ENCODE assay signal across 14 cellular contexts in genomic region chr9:133691659-133692363, GRCh38. TPM values are rescaled to one million over a fixed set of nuclear protein-coding genes. Genes with fewer than 3 reads are reported as not detected.
A peak's percentile ranks its signal among the peaks of the same experiment; 100 is the strongest.
DNase-seq lines count a peak whose midpoint lies in the region; ATAC-seq and TF ChIP-seq lines count a peak whose summit lies in the region.
"Had no signal": no experiment of that assay in that cellular context is flagged by ENCODE, and none has a peak within 500 bp of the region (broad histone marks: within the 10 kb centered on the region; RNA-seq: fewer than 3 reads in every experiment).

No MANE protein-coding gene starts in this region.

- no CpG with 5 or more reads among the region's 19 CpGs for WGBS in neuronal stem cell (ENCODE audit: extremely low coverage in 2 of 2, insufficient read length in 2 of 2, insufficient replicate concordance in 1 of 2), 2 donors

- in situ Hi-C loops in astrocyte of the spinal cord (cut with HindIII; ENCODE audit: low sequenced_read_pairs) = no loop called here

- H2BK15ac ChIP-seq in neuronal stem cell (ENCODE audit: low read length) = no peak overlapping the region

- no peak for TF ChIP-seq CTCF in astrocyte of the spinal cord (IDR thresholded peaks at IDR 0.05; ENCODE audit: low read depth, low read length)

- H4K91ac ChIP-seq in neuronal stem cell (ENCODE audit: low read depth, low read length, poor library complexity) = no peak overlapping the region

- peak overlapping the region; percentile 70 for H2AK5ac ChIP-seq in neuronal stem cell (ENCODE audit: low read depth, low read length)

- no peak overlapping the region for H3K14ac ChIP-seq in neuronal stem cell (ENCODE audit: low read length)

- H3K27me3 ChIP-seq in neuronal stem cell (ENCODE audit: control insufficient read depth in 3 of 3, insufficient read depth in 3 of 3, low read depth in 1 of 3, low read length in 3 of 3) = no peaks in the 10 kb centered on the region
- H3K27me3 ChIP-seq: adrenal gland, SJCRH30 had no signal

- no peak overlapping the region for H3K4me3 ChIP-seq in astrocyte of the spinal cord (ENCODE audit: low read depth, low read length)
- H3K4me3 ChIP-seq in neuronal stem cell (ENCODE audit: low read length in 2 of 2) = no peak overlapping the region
- H3K4me3 ChIP-seq: adrenal gland, SJCRH30 had no signal

- peaks cover 5 to 13% of the 10 kb centered on the region in 2 donors for H3K4me1 ChIP-seq in neuronal stem cell (ENCODE audit: control insufficient read depth in 2 of 2, insufficient read depth in 1 of 2, low read depth in 1 of 2, low read length in 2 of 2)
- H3K4me1 ChIP-seq: adrenal gland had no signal

- no peaks in the 10 kb centered on the region for H3K9me3 ChIP-seq in neuronal stem cell (replicated peaks in 1 of 2; ENCODE audit: control insufficient read depth in 2 of 2, insufficient read depth in 1 of 2, low read depth in 1 of 2, low read length in 2 of 2)
- H3K9me3 ChIP-seq: adrenal gland, SJCRH30 had no signal

- H3K18ac ChIP-seq in neuronal stem cell (ENCODE audit: low read length) = no peak overlapping the region

- peaks cover 3% of the 10 kb centered on the region for H3K79me1 ChIP-seq in neuronal stem cell (ENCODE audit: low read depth, low read length)

- peak; percentile 13 to 36 for DNase-seq in activated CD4-positive, alpha-beta T cell treated with anti-CD3 and anti-CD28 coated beads, Interleukin-2, amount 50 U/mL, for 48 hours
- no peak for DNase-seq in activated CD4-positive, alpha-beta T cell treated with anti-CD3 and anti-CD28 coated beads for 1 hour
- peak; percentile 55 for DNase-seq in LHCN-M2 (ENCODE audit: low read depth)
- DNase-seq in astrocyte of the spinal cord (ENCODE audit: low read depth, low spot score) = peak; percentile 37
- DNase-seq in neuronal stem cell (ENCODE audit: low spot score) = no peak
- DNase-seq in NCI-H510A treated with DMSO at 0.1 percent for 48 hours (lab: John Stamatoyannopoulos, UW) = no peak
- no peak for DNase-seq in pons (ENCODE audit: low spot score)
- DNase-seq: activated CD4-positive, alpha-beta T cell treated with anti-CD3 and anti-CD28 coated beads, Interleukin-2, amount 10 ng/mL, durations not matched to agents 7 days and 5 days; adrenal gland; NCI-H524 treated with DMSO at 0.1 percent for 48 hours; retina had no signal

- no peak overlapping the region for H3K4ac ChIP-seq in neuronal stem cell (ENCODE audit: low read length)

- no peak overlapping the region for H3K9ac ChIP-seq in neuronal stem cell (ENCODE audit: low read depth, low read length, poor library complexity)

- H2BK12ac ChIP-seq in neuronal stem cell (ENCODE audit: low read length) = no peak overlapping the region

- H3K36me3 ChIP-seq in neuronal stem cell (replicated peaks in 1 of 2; ENCODE audit: control insufficient read depth in 2 of 2, insufficient read depth in 2 of 2, low read length in 2 of 2) = no peaks in the 10 kb centered on the region
- H3K36me3 ChIP-seq: adrenal gland had no signal

- H3K23ac ChIP-seq in neuronal stem cell (ENCODE audit: low read depth, low read length, poor library complexity) = peak overlapping the region; percentile 87

- H3K27ac ChIP-seq in neuronal stem cell (replicated peaks; ENCODE audit: low read length) = no peak overlapping the region
- H3K27ac ChIP-seq: adrenal gland, SJCRH30 had no signal

- H2AFZ ChIP-seq in neuronal stem cell (ENCODE audit: low read length) = no peak overlapping the region

- ATAC-seq in HG02798 (IDR thresholded peaks at IDR 0.05; ENCODE audit: poor library complexity, unreplicated experiment) = no peak

- H4K8ac ChIP-seq in neuronal stem cell (ENCODE audit: low read depth, low read length) = no peak overlapping the region

- H3K4me2 ChIP-seq in neuronal stem cell (ENCODE audit: insufficient read depth, low read length, poor library complexity, severe bottlenecking) = no peak overlapping the region

- no peak overlapping the region for H2BK120ac ChIP-seq in neuronal stem cell (ENCODE audit: low read depth, low read length)

- H2BK5ac ChIP-seq in neuronal stem cell (ENCODE audit: low read length) = no peak overlapping the region

RNA-seq across cellular contexts. Expression of gene SARDH, which starts 46.3 kb away (rescaled TPM):
- 52.5 and 54.8 TPM in 2 replicates for total RNA-seq in LHCN-M2 (2014; rRNA removed)
- 32.4 TPM for polyA plus RNA-seq in LHCN-M2 (2012)
- 3.8 TPM for polyA plus RNA-seq in neuronal stem cell (2013, experiment 1 of 2)
- polyA plus RNA-seq in neuronal stem cell (2013, experiment 2 of 2) = 3.7 TPM

RNA-seq across cellular contexts. Expression of gene DBH, which starts 55.6 kb away (rescaled TPM):
- total RNA-seq in LHCN-M2 (2014; rRNA removed) = not detected in 2 replicates
- 1.1 TPM for polyA plus RNA-seq in LHCN-M2 (2012)
- not detected for polyA plus RNA-seq in neuronal stem cell (2013, experiment 1 of 2)
- not detected for polyA plus RNA-seq in neuronal stem cell (2013, experiment 2 of 2)
- total RNA-seq: activated CD4-positive, alpha-beta T cell treated with anti-CD3 and anti-CD28 coated beads, Interleukin-2, amount 10 ng/mL, durations not matched to agents 7 days and 5 days; ureter had no signal

Comparison
In these comparisons a context has a peak if more than half of its experiments do, and no peak if none do; other contexts are left out.
1. DNase-seq: peak in activated CD4-positive, alpha-beta T cell treated with anti-CD3 and anti-CD28 coated beads, Interleukin-2, amount 50 U/mL, for 48 hours (2 of 2), LHCN-M2 (single experiment) and astrocyte of the spinal cord (single experiment); none in activated CD4-positive, alpha-beta T cell treated with anti-CD3 and anti-CD28 coated beads for 1 hour (single experiment), neuronal stem cell (single experiment), NCI-H510A treated with DMSO at 0.1 percent for 48 hours (single experiment) and pons (single experiment).